In genomic region chr5:96714951-96715451, GRCh38 we compare ENCODE assay signal across 8 cellular contexts.
DNase-seq lines count a peak whose midpoint lies in the region; ATAC-seq and TF ChIP-seq lines count a peak whose summit lies in the region.

No MANE protein-coding gene starts in this region.

- no peaks in the 10 kb centered on the region for H3K36me3 ChIP-seq in parathyroid adenoma (ENCODE audit: control insufficient read depth, insufficient read depth, low read length)

- peak overlapping the region; percentile 9 for H3K4me2 ChIP-seq in parathyroid adenoma (ENCODE audit: low read length)

- H2AFZ ChIP-seq in parathyroid adenoma: no peak overlapping the region

- H3K27me3 ChIP-seq in parathyroid adenoma (ENCODE audit: control insufficient read depth, insufficient read depth, low read length): no peaks in the 10 kb centered on the region

- peak; percentile 72 for ATAC-seq in HG03342 (IDR thresholded peaks at IDR 0.05; ENCODE audit: unreplicated experiment)
- no peak for ATAC-seq in GM19397 (IDR thresholded peaks at IDR 0.05; ENCODE audit: unreplicated experiment)

- DNase-seq in activated CD4-positive, CD25-positive, alpha-beta regulatory T cell treated with anti-CD3 and anti-CD28 coated beads, Interleukin-2, amount 50 U/mL, for 16 hours (ENCODE audit: low read depth, low spot score): peak; percentile 23
- DNase-seq in activated CD4-positive, CD25-positive, alpha-beta regulatory T cell (lab: John Stamatoyannopoulos, UW): no peak
- DNase-seq in T-helper 9 cell (peak; percentile 19), fibroblast of mammary gland (ENCODE audit: low read depth) (peak; percentile 84), NCI-H524 treated with DMSO at 0.1 percent for 48 hours (lab: John Stamatoyannopoulos, UW) (no peak)

- H3K79me2 ChIP-seq in parathyroid adenoma: peaks cover 67% of the 10 kb centered on the region

- H3K9ac ChIP-seq in parathyroid adenoma: no peak overlapping the region

- H3K4me3 ChIP-seq in fibroblast of mammary gland (ENCODE audit: control insufficient read depth, low read depth, low read length): no peak overlapping the region
- H3K4me3 ChIP-seq in parathyroid adenoma (ENCODE audit: low read depth, low read length): peak overlapping the region; percentile 17

- no peak for TF ChIP-seq CTCF in fibroblast of mammary gland (conservative IDR thresholded peaks at IDR 0.05; ENCODE audit: control insufficient read depth, insufficient read depth, low read depth, low read length)
- TF ChIP-seq CTCF in parathyroid adenoma (IDR thresholded peaks at IDR 0.05): no peak

- H3K4me1 ChIP-seq in parathyroid adenoma: peaks cover 15% of the 10 kb centered on the region

- no peaks in the 10 kb centered on the region for H3K9me3 ChIP-seq in parathyroid adenoma (ENCODE audit: control insufficient read depth, low read length)

- peak overlapping the region; percentile 59 for H3K27ac ChIP-seq in parathyroid adenoma

Comparison
In these comparisons a context has a peak if more than half of its experiments do, and no peak if none do; other contexts are left out.
1. DNase-seq: peak in activated CD4-positive, CD25-positive, alpha-beta regulatory T cell treated with anti-CD3 and anti-CD28 coated beads, Interleukin-2, amount 50 U/mL, for 16 hours (single experiment), T-helper 9 cell (single experiment) and fibroblast of mammary gland (single experiment); none in activated CD4-positive, CD25-positive, alpha-beta regulatory T cell (0 of 4) and NCI-H524 treated with DMSO at 0.1 percent for 48 hours (single experiment).